ENCODE assay signal across 21 cellular contexts in genomic region chr11:44716256-44716655, GRCh38. TPM values are rescaled to one million over a fixed set of nuclear protein-coding genes. Genes with fewer than 3 reads are reported as not detected.
"Had no signal": no experiment of that assay in that cellular context is flagged by ENCODE, and none has a peak within 500 bp of the region (broad histone marks: within the 10 kb centered on the region; RNA-seq: fewer than 3 reads in every experiment).

No MANE protein-coding gene starts in this region.

- H3K4me1 Mint-ChIP-seq: stimulated activated memory B cell treated with anti-CD40 and anti-IgM and Interleukin-4, amounts not matched to agents 10 μg/mL and 1 μg/mL and 100 μg/mL, for 72 hours had no signal

- H3K4me1 ChIP-seq: esophagus muscularis mucosa, gastrocnemius medialis, right atrium auricular region, testis, upper lobe of right lung had no signal

- H3K9me3 ChIP-seq: esophagus muscularis mucosa, gastrocnemius medialis, mucosa of descending colon, ovary, right atrium auricular region, testis, tibial nerve, upper lobe of right lung had no signal

- H3K27me3 Mint-ChIP-seq: stimulated activated naive CD8-positive, alpha-beta T cell treated with anti-CD3 and anti-CD28 coated beads, Interleukin-15, Interleukin-2, amounts not matched to agents 100 ng/mL and 50 ng/mL, for 24 hours had no signal

- H3K27ac ChIP-seq: epithelial cell of prostate, esophagus muscularis mucosa, gastrocnemius medialis, ovary, right atrium auricular region, testis, upper lobe of right lung had no signal

- H3K36me3 ChIP-seq: esophagus muscularis mucosa, gastrocnemius medialis, ovary, right atrium auricular region, tibial nerve, upper lobe of right lung had no signal

- H3K9me3 Mint-ChIP-seq: neural crest cell; stimulated activated naive CD8-positive, alpha-beta T cell treated with anti-CD3 and anti-CD28 coated beads, Interleukin-15, Interleukin-2, amounts not matched to agents 100 ng/mL and 50 ng/mL, for 24 hours had no signal

- H3K4me3 ChIP-seq: esophagus muscularis mucosa, gastrocnemius medialis, mucosa of descending colon, ovary, right atrium auricular region, testis, tibial nerve, upper lobe of right lung had no signal

- ATAC-seq: gastrocnemius medialis; left cardiac atrium; mucosa of descending colon; naive thymus-derived CD8-positive, alpha-beta T cell; stimulated activated memory B cell treated with anti-CD40 and anti-IgM and Interleukin-4, amounts not matched to agents 10 μg/mL and 1 μg/mL and 100 μg/mL, for 72 hours; upper lobe of right lung had no signal

- H3K4me3 Mint-ChIP-seq: naive thymus-derived CD8-positive, alpha-beta T cell; neural crest cell; stimulated activated memory B cell treated with anti-CD40 and anti-IgM and Interleukin-4, amounts not matched to agents 10 μg/mL and 1 μg/mL and 100 μg/mL, for 72 hours; stimulated activated naive CD8-positive, alpha-beta T cell treated with anti-CD3 and anti-CD28 coated beads, Interleukin-15, Interleukin-2, amounts not matched to agents 100 ng/mL and 50 ng/mL, for 24 hours had no signal

- H3K36me3 Mint-ChIP-seq: naive thymus-derived CD8-positive, alpha-beta T cell; stimulated activated memory B cell treated with anti-CD40 and anti-IgM and Interleukin-4, amounts not matched to agents 10 μg/mL and 1 μg/mL and 100 μg/mL, for 72 hours had no signal

- H3K27me3 ChIP-seq: esophagus muscularis mucosa, gastrocnemius medialis, ovary, right atrium auricular region, testis, tibial nerve, upper lobe of right lung had no signal

- H3K27ac Mint-ChIP-seq: naive thymus-derived CD8-positive, alpha-beta T cell; stimulated activated memory B cell treated with anti-CD40 and anti-IgM and Interleukin-4, amounts not matched to agents 10 μg/mL and 1 μg/mL and 100 μg/mL, for 72 hours; stimulated activated naive CD8-positive, alpha-beta T cell treated with anti-CD3 and anti-CD28 coated beads, Interleukin-15, Interleukin-2, amounts not matched to agents 100 ng/mL and 50 ng/mL, for 24 hours had no signal

- DNase-seq: effector memory CD4-positive, alpha-beta T cell; gastrocnemius medialis; islet precursor cell; left cardiac atrium; mammary epithelial cell; mucosa of descending colon; naive thymus-derived CD8-positive, alpha-beta T cell; nucleus accumbens; ovary; stimulated activated CD4-positive, alpha-beta T cell treated with anti-CD3 and anti-CD28 coated beads, Interleukin-15, amount 100 ng/mL, for 24 hours; stimulated activated CD4-positive, alpha-beta T cell treated with anti-CD3 and anti-CD28 coated beads, Interleukin-1b, Interleukin-23, amount 100 ng/mL, for 48 hours; stimulated activated CD4-positive, alpha-beta T cell treated with anti-CD3 and anti-CD28 coated beads, Interleukin-4, amount 100 ng/mL, for 24 hours; testis; upper lobe of right lung had no signal

RNA-seq across cellular contexts. Expression of gene TSPAN18, which starts 10.5 kb away (rescaled TPM):
- total RNA-seq: mammary epithelial cell had no signal
